Comparison of ENCODE assay signal across 11 cellular contexts in genomic region chr5:151051931-151052608, GRCh38. TPM values are rescaled to one million over a fixed set of nuclear protein-coding genes. Genes with fewer than 3 reads are reported as not detected.
DNase-seq lines count a peak whose midpoint lies in the region; ATAC-seq lines count a peak whose summit lies in the region.
"Had no signal": no experiment of that assay in that cellular context is flagged by ENCODE, and none has a peak within 500 bp of the region (broad histone marks: within the 10 kb centered on the region; RNA-seq: fewer than 3 reads in every experiment).

No MANE protein-coding gene starts in this region.

- intact Hi-C loops in activated T-helper 1 cell treated with anti-CD3 and anti-CD28 coated beads, Interleukin-12 subunit alpha, Interleukin-12 subunit beta, Interleukin-2, Interleukin-4 antibody, amounts not matched to agents 30 ng/mL and 10 ng/mL and 1 ng/mL, durations not matched to agents 14 hours and 24 hours and 36 hours (cut with micrococcal nuclease): loop anchor here (1.0 to 5.0 kb wide), 3 partner anchors 45 to 113 kb away; no protein-coding TSS in a partner anchor

- peaks cover 85% of the 10 kb centered on the region for H3K36me3 Mint-ChIP-seq in stimulated activated naive CD8-positive, alpha-beta T cell treated with anti-CD3 and anti-CD28 coated beads, Interleukin-15, Interleukin-2, amounts not matched to agents 100 ng/mL and 50 ng/mL, for 24 hours (ENCODE audit: low read depth)
- H3K36me3 Mint-ChIP-seq in activated T-helper 1 cell treated with anti-CD3 and anti-CD28 coated beads, Interleukin-12 subunit alpha, Interleukin-12 subunit beta, Interleukin-2, Interleukin-4 antibody, amounts not matched to agents 30 ng/mL and 10 ng/mL and 1 ng/mL, durations not matched to agents 14 hours and 24 hours and 36 hours (ENCODE audit: low read depth): peaks cover 66% of the 10 kb centered on the region

- peak overlapping the region; percentile 31 for H3K27ac Mint-ChIP-seq in stimulated activated naive CD8-positive, alpha-beta T cell treated with anti-CD3 and anti-CD28 coated beads, Interleukin-15, Interleukin-2, amounts not matched to agents 100 ng/mL and 50 ng/mL, for 24 hours
- peak overlapping the region; percentile 44 for H3K27ac Mint-ChIP-seq in activated T-helper 1 cell treated with anti-CD3 and anti-CD28 coated beads, Interleukin-12 subunit alpha, Interleukin-12 subunit beta, Interleukin-2, Interleukin-4 antibody, amounts not matched to agents 30 ng/mL and 10 ng/mL and 1 ng/mL, durations not matched to agents 14 hours and 24 hours and 36 hours

- H3K4me3 ChIP-seq in muscle layer of colon (ENCODE audit: low read depth in 1 of 2, low read length in 2 of 2): no peak overlapping the region
- H3K4me3 ChIP-seq: SJCRH30 had no signal

- ATAC-seq in stimulated activated naive CD8-positive, alpha-beta T cell treated with anti-CD3 and anti-CD28 coated beads, Interleukin-15, Interleukin-2, amounts not matched to agents 100 U/mL and 50 U/mL, for 24 hours: no peak
- no peak for ATAC-seq in HG02970 (IDR thresholded peaks at IDR 0.05; ENCODE audit: low FRiP score, unreplicated experiment)
- no peak for ATAC-seq in GM19324 (IDR thresholded peaks at IDR 0.05; ENCODE audit: low FRiP score, unreplicated experiment)

- DNase-seq in stimulated activated naive CD8-positive, alpha-beta T cell treated with anti-CD3 and anti-CD28 coated beads, Interleukin-15, Interleukin-2, amounts not matched to agents 100 U/mL and 50 U/mL, for 24 hours: no peak
- DNase-seq in activated T-helper 1 cell treated with anti-CD3 and anti-CD28 coated beads, Interleukin-12 subunit alpha, Interleukin-12 subunit beta, Interleukin-2, Interleukin-4 antibody, amounts not matched to agents 30 ng/mL and 10 ng/mL and 1 ng/mL, durations not matched to agents 14 hours and 24 hours and 36 hours (ENCODE audit: low spot score): no peak
- DNase-seq in NCI-H510A treated with DMSO at 0.1 percent for 48 hours (lab: John Stamatoyannopoulos, UW): no peak
- DNase-seq in NCI-H1694 (lab: John Stamatoyannopoulos, UW): no peak
- DNase-seq: NCI-H2029 treated with DMSO at 0.1 percent for 48 hours had no signal

- no peaks in the 10 kb centered on the region for H3K27me3 ChIP-seq in muscle layer of colon (ENCODE audit: control insufficient read depth in 1 of 2, insufficient read depth in 2 of 2, low read length in 2 of 2)
- H3K27me3 ChIP-seq: SJCRH30 had no signal

- no peaks in the 10 kb centered on the region for H3K9me3 ChIP-seq in muscle layer of colon (ENCODE audit: low read length)
- H3K9me3 ChIP-seq: SJCRH30 had no signal

- H3K4me1 Mint-ChIP-seq in stimulated activated naive CD8-positive, alpha-beta T cell treated with anti-CD3 and anti-CD28 coated beads, Interleukin-15, Interleukin-2, amounts not matched to agents 100 ng/mL and 50 ng/mL, for 24 hours (ENCODE audit: low read depth): peaks cover 36% of the 10 kb centered on the region
- H3K4me1 Mint-ChIP-seq in activated T-helper 1 cell treated with anti-CD3 and anti-CD28 coated beads, Interleukin-12 subunit alpha, Interleukin-12 subunit beta, Interleukin-2, Interleukin-4 antibody, amounts not matched to agents 30 ng/mL and 10 ng/mL and 1 ng/mL, durations not matched to agents 14 hours and 24 hours and 36 hours (ENCODE audit: low read depth): peaks cover 34% of the 10 kb centered on the region

- H3K9ac ChIP-seq in muscle layer of colon (ENCODE audit: low read length): no peak overlapping the region

- no peaks in the 10 kb centered on the region for H3K9me3 Mint-ChIP-seq in stimulated activated naive CD8-positive, alpha-beta T cell treated with anti-CD3 and anti-CD28 coated beads, Interleukin-15, Interleukin-2, amounts not matched to agents 100 ng/mL and 50 ng/mL, for 24 hours
- H3K9me3 Mint-ChIP-seq in activated T-helper 1 cell treated with anti-CD3 and anti-CD28 coated beads, Interleukin-12 subunit alpha, Interleukin-12 subunit beta, Interleukin-2, Interleukin-4 antibody, amounts not matched to agents 30 ng/mL and 10 ng/mL and 1 ng/mL, durations not matched to agents 14 hours and 24 hours and 36 hours: no peaks in the 10 kb centered on the region

- no peaks in the 10 kb centered on the region for H3K27me3 Mint-ChIP-seq in stimulated activated naive CD8-positive, alpha-beta T cell treated with anti-CD3 and anti-CD28 coated beads, Interleukin-15, Interleukin-2, amounts not matched to agents 100 ng/mL and 50 ng/mL, for 24 hours
- no peaks in the 10 kb centered on the region for H3K27me3 Mint-ChIP-seq in activated T-helper 1 cell treated with anti-CD3 and anti-CD28 coated beads, Interleukin-12 subunit alpha, Interleukin-12 subunit beta, Interleukin-2, Interleukin-4 antibody, amounts not matched to agents 30 ng/mL and 10 ng/mL and 1 ng/mL, durations not matched to agents 14 hours and 24 hours and 36 hours (ENCODE audit: insufficient read depth)

- peak overlapping the region; percentile 50 for H3K27ac ChIP-seq in muscle layer of colon (ENCODE audit: low read depth, low read length)
- H3K27ac ChIP-seq: HL-60, SJCRH30 had no signal

- peaks cover 75% of the 10 kb centered on the region for H3K36me3 ChIP-seq in muscle layer of colon (ENCODE audit: insufficient read depth, low read length)

- H3K4me3 Mint-ChIP-seq in stimulated activated naive CD8-positive, alpha-beta T cell treated with anti-CD3 and anti-CD28 coated beads, Interleukin-15, Interleukin-2, amounts not matched to agents 100 ng/mL and 50 ng/mL, for 24 hours: no peak overlapping the region
- H3K4me3 Mint-ChIP-seq in activated T-helper 1 cell treated with anti-CD3 and anti-CD28 coated beads, Interleukin-12 subunit alpha, Interleukin-12 subunit beta, Interleukin-2, Interleukin-4 antibody, amounts not matched to agents 30 ng/mL and 10 ng/mL and 1 ng/mL, durations not matched to agents 14 hours and 24 hours and 36 hours: no peak overlapping the region

- peaks cover 6% of the 10 kb centered on the region for H3K4me1 ChIP-seq in muscle layer of colon (ENCODE audit: insufficient read depth, low read length)
- H3K4me1 ChIP-seq: SJCRH30 had no signal

RNA-seq across cellular contexts. Expression of gene TNIP1, which starts 28.8 kb away (rescaled TPM):
- 287 and 304 TPM in 2 replicates for total RNA-seq in activated T-helper 1 cell treated with anti-CD3 and anti-CD28 coated beads, Interleukin-12 subunit alpha, Interleukin-12 subunit beta, Interleukin-2, Interleukin-4 antibody, amounts not matched to agents 30 ng/mL and 10 ng/mL and 1 ng/mL, durations not matched to agents 14 hours and 24 hours and 36 hours

RNA-seq across cellular contexts. Expression of gene GPX3, which starts 31.7 kb away (rescaled TPM):
- not detected in 2 replicates for total RNA-seq in activated T-helper 1 cell treated with anti-CD3 and anti-CD28 coated beads, Interleukin-12 subunit alpha, Interleukin-12 subunit beta, Interleukin-2, Interleukin-4 antibody, amounts not matched to agents 30 ng/mL and 10 ng/mL and 1 ng/mL, durations not matched to agents 14 hours and 24 hours and 36 hours
